Comparison of ENCODE assay signal across 22 cellular contexts in genomic region chr12:52200783-52201519, GRCh38. TPM values are rescaled to one million over a fixed set of nuclear protein-coding genes. Genes with fewer than 3 reads are reported as not detected.
DNase-seq lines count a peak whose midpoint lies in the region; ATAC-seq and TF ChIP-seq lines count a peak whose summit lies in the region.
"Had no signal": no experiment of that assay in that cellular context is flagged by ENCODE, and none has a peak within 500 bp of the region (broad histone marks: within the 10 kb centered on the region; RNA-seq: fewer than 3 reads in every experiment).

No MANE protein-coding gene starts in this region.

- H3K4me3 Mint-ChIP-seq in Calu3 (ENCODE audit: low read depth, unreplicated experiment): no peak overlapping the region
- peak overlapping the region; percentile 9 for H3K4me3 Mint-ChIP-seq in glutamatergic neuron (ENCODE audit: unreplicated experiment)
- H3K4me3 Mint-ChIP-seq in activated CD4-positive, alpha-beta T cell treated with anti-CD3 and anti-CD28 coated beads, Interleukin-2, amount 10 ng/mL, durations not matched to agents 24 days and 14 days: no peak overlapping the region
- H3K4me3 Mint-ChIP-seq: naive B cell; stimulated activated naive B cell treated with anti-CD40 and anti-IgM and Interleukin-4, amounts not matched to agents 10 μg/mL and 1 μg/mL and 100 μg/mL, for 72 hours had no signal

- no TSS peak for BruUV-seq in Calu3 (replicated peaks; lab: Mats Ljungman, UMichigan)

- no peaks in the 10 kb centered on the region for H3K9me3 ChIP-seq in neuronal stem cell (replicated peaks in 1 of 2; ENCODE audit: control insufficient read depth in 2 of 2, insufficient read depth in 1 of 2, low read depth in 1 of 2, low read length in 2 of 2)
- H3K9me3 ChIP-seq: esophagus squamous epithelium, thoracic aorta had no signal

- H3K36me3 ChIP-seq in neuronal stem cell (replicated peaks in 1 of 2; ENCODE audit: control insufficient read depth in 2 of 2, insufficient read depth in 2 of 2, low read length in 2 of 2): no peaks in the 10 kb centered on the region
- H3K36me3 ChIP-seq: esophagus squamous epithelium, thoracic aorta had no signal

- H4K8ac ChIP-seq in neuronal stem cell (ENCODE audit: low read depth, low read length): no peak overlapping the region

- no peak overlapping the region for H2BK12ac ChIP-seq in neuronal stem cell (ENCODE audit: low read length)

- no peak overlapping the region for H4K91ac ChIP-seq in neuronal stem cell (ENCODE audit: low read depth, low read length, poor library complexity)

- CTCF ChIA-PET in Calu3 (lab: Charles Lee): interaction anchor here (1.2 kb wide), 1 partner anchor 21 kb away, joined by 3 read pairs; no protein-coding TSS in a partner anchor

- H3K4me1 ChIP-seq in neuronal stem cell (ENCODE audit: control insufficient read depth in 2 of 2, insufficient read depth in 1 of 2, low read depth in 1 of 2, low read length in 2 of 2): peaks cover 2 to 28% of the 10 kb centered on the region in 2 donors

- H2BK5ac ChIP-seq in neuronal stem cell (ENCODE audit: low read length): no peak overlapping the region

- intact Hi-C loops in Calu3 (cut with micrococcal nuclease; ENCODE audit: unreplicated experiment): no loop called here
- intact Hi-C loops in activated CD4-positive, alpha-beta T cell treated with anti-CD3 and anti-CD28 coated beads, Interleukin-2, amount 10 ng/mL, durations not matched to agents 24 days and 14 days (cut with micrococcal nuclease): no loop called here

- no peak for TF ChIP-seq CTCF in Calu3 (IDR thresholded peaks at IDR 0.05; ENCODE audit: unreplicated experiment)
- no peak for TF ChIP-seq CTCF in glutamatergic neuron (IDR thresholded peaks at IDR 0.05; ENCODE audit: partially characterized antibody, unreplicated experiment)

- peak overlapping the region; percentile 47 for H3K9ac ChIP-seq in neuronal stem cell (ENCODE audit: low read depth, low read length, poor library complexity)

- H3K4me1 Mint-ChIP-seq in Calu3 (ENCODE audit: low read depth, unreplicated experiment): peaks cover 27% of the 10 kb centered on the region
- peaks cover 6% of the 10 kb centered on the region for H3K4me1 Mint-ChIP-seq in glutamatergic neuron (ENCODE audit: low read depth, unreplicated experiment)
- H3K4me1 Mint-ChIP-seq in activated CD4-positive, alpha-beta T cell treated with anti-CD3 and anti-CD28 coated beads, Interleukin-2, amount 10 ng/mL, durations not matched to agents 24 days and 14 days: peaks cover 7% of the 10 kb centered on the region

- DNase-seq in Calu3 (no peak), NCI-H82 treated with DMSO at 0.1 percent for 48 hours (lab: John Stamatoyannopoulos, UW; ENCODE audit: unreplicated experiment) (peak; percentile 18), glutamatergic neuron (peak; percentile 13), neuronal stem cell (ENCODE audit: low spot score) (no peak)
- no peak for DNase-seq in activated CD4-positive, alpha-beta T cell treated with anti-CD3 and anti-CD28 coated beads, Interleukin-2, amount 10 ng/mL, durations not matched to agents 24 days and 14 days
- DNase-seq: activated CD4-positive, alpha-beta T cell treated with anti-CD3 and anti-CD28 coated beads, Interleukin-2, amount 50 U/mL, for 48 hours; activated naive CD4-positive, alpha-beta T cell; activated T-cell treated with anti-CD3 and anti-CD28 coated beads, Interleukin-2, amount 50 U/mL, for 1 hour; amygdala; caudate nucleus; effector CD4-positive, alpha-beta T cell; esophagus squamous epithelium; MM.1S; naive B cell; NCI-H187 treated with DMSO at 0.1 percent for 48 hours; NCI-H510A; stimulated activated naive B cell treated with anti-CD40 and anti-IgM and Interleukin-4, amounts not matched to agents 10 μg/mL and 1 μg/mL and 100 μg/mL, for 72 hours; T-helper 1 cell had no signal

- ATAC-seq in HG03565 (IDR thresholded peaks at IDR 0.05; ENCODE audit: unreplicated experiment) (no peak), HG03571 (IDR thresholded peaks at IDR 0.05; ENCODE audit: unreplicated experiment) (no peak)
- ATAC-seq: stimulated activated naive B cell treated with anti-CD40 and anti-IgM and Interleukin-4, amounts not matched to agents 10 μg/mL and 1 μg/mL and 100 μg/mL, for 72 hours had no signal

- no peak overlapping the region for H3K27ac ChIP-seq in neuronal stem cell (replicated peaks; ENCODE audit: low read length)
- H3K27ac ChIP-seq: esophagus squamous epithelium, RWPE1, thoracic aorta had no signal

- H3K4ac ChIP-seq in neuronal stem cell (ENCODE audit: low read length): no peak overlapping the region

- peak overlapping the region; percentile 8 for H3K23ac ChIP-seq in neuronal stem cell (ENCODE audit: low read depth, low read length, poor library complexity)

- H3K9me3 Mint-ChIP-seq in Calu3 (ENCODE audit: low read depth, unreplicated experiment) (no peaks in the 10 kb centered on the region), glutamatergic neuron (ENCODE audit: unreplicated experiment) (peaks cover 4% of the 10 kb centered on the region)
- H3K9me3 Mint-ChIP-seq in activated CD4-positive, alpha-beta T cell treated with anti-CD3 and anti-CD28 coated beads, Interleukin-2, amount 10 ng/mL, durations not matched to agents 24 days and 14 days: no peaks in the 10 kb centered on the region
- H3K9me3 Mint-ChIP-seq: naive B cell; stimulated activated naive B cell treated with anti-CD40 and anti-IgM and Interleukin-4, amounts not matched to agents 10 μg/mL and 1 μg/mL and 100 μg/mL, for 72 hours had no signal

- peak overlapping the region; percentile 39 for H2AK5ac ChIP-seq in neuronal stem cell (ENCODE audit: low read depth, low read length)

- peak overlapping the region; percentile 62 for H3K27ac Mint-ChIP-seq in Calu3 (ENCODE audit: unreplicated experiment)
- H3K27ac Mint-ChIP-seq in glutamatergic neuron (ENCODE audit: unreplicated experiment): peak overlapping the region; percentile 15
- no peak overlapping the region for H3K27ac Mint-ChIP-seq in activated CD4-positive, alpha-beta T cell treated with anti-CD3 and anti-CD28 coated beads, Interleukin-2, amount 10 ng/mL, durations not matched to agents 24 days and 14 days
- H3K27ac Mint-ChIP-seq: naive B cell; stimulated activated naive B cell treated with anti-CD40 and anti-IgM and Interleukin-4, amounts not matched to agents 10 μg/mL and 1 μg/mL and 100 μg/mL, for 72 hours had no signal

- H2AFZ ChIP-seq in neuronal stem cell (ENCODE audit: low read length): no peak overlapping the region

- peaks cover 6% of the 10 kb centered on the region for H3K36me3 Mint-ChIP-seq in Calu3 (ENCODE audit: insufficient read depth, unreplicated experiment)
- H3K36me3 Mint-ChIP-seq in glutamatergic neuron (ENCODE audit: unreplicated experiment): no peaks in the 10 kb centered on the region
- H3K36me3 Mint-ChIP-seq in activated CD4-positive, alpha-beta T cell treated with anti-CD3 and anti-CD28 coated beads, Interleukin-2, amount 10 ng/mL, durations not matched to agents 24 days and 14 days (ENCODE audit: low read depth): no peaks in the 10 kb centered on the region
- H3K36me3 Mint-ChIP-seq: naive B cell; stimulated activated naive B cell treated with anti-CD40 and anti-IgM and Interleukin-4, amounts not matched to agents 10 μg/mL and 1 μg/mL and 100 μg/mL, for 72 hours had no signal

- no peaks in the 10 kb centered on the region for H3K79me1 ChIP-seq in neuronal stem cell (ENCODE audit: low read depth, low read length)

- H3K4me2 ChIP-seq in neuronal stem cell (ENCODE audit: insufficient read depth, low read length, poor library complexity, severe bottlenecking): no peak overlapping the region

- H3K27me3 ChIP-seq in neuronal stem cell (ENCODE audit: control insufficient read depth in 3 of 3, insufficient read depth in 3 of 3, low read depth in 1 of 3, low read length in 3 of 3): peaks cover 0 to 56% (median 0%) of the 10 kb centered on the region in 3 experiments

- no CpG with 5 or more reads among the region's 16 CpGs for WGBS in neuronal stem cell (ENCODE audit: extremely low coverage in 2 of 2, insufficient read length in 2 of 2, insufficient replicate concordance in 1 of 2), 2 donors

- H3K27me3 Mint-ChIP-seq in Calu3 (ENCODE audit: unreplicated experiment): no peaks in the 10 kb centered on the region
- peaks cover 15% of the 10 kb centered on the region for H3K27me3 Mint-ChIP-seq in glutamatergic neuron (ENCODE audit: unreplicated experiment)
- H3K27me3 Mint-ChIP-seq in activated CD4-positive, alpha-beta T cell treated with anti-CD3 and anti-CD28 coated beads, Interleukin-2, amount 10 ng/mL, durations not matched to agents 24 days and 14 days: peaks cover 11% of the 10 kb centered on the region

- H3K14ac ChIP-seq in neuronal stem cell (ENCODE audit: low read length): no peak overlapping the region

- no peak overlapping the region for H3K4me3 ChIP-seq in neuronal stem cell (ENCODE audit: low read length in 2 of 2)
- H3K4me3 ChIP-seq: esophagus squamous epithelium, thoracic aorta had no signal

- H2BK120ac ChIP-seq in neuronal stem cell (ENCODE audit: low read depth, low read length): no peak overlapping the region

- H3K18ac ChIP-seq in neuronal stem cell (ENCODE audit: low read length): peak overlapping the region; percentile 50

- peak overlapping the region; percentile 16 for H2BK15ac ChIP-seq in neuronal stem cell (ENCODE audit: low read length)

RNA-seq across cellular contexts. Expression of gene KRT80, which starts 9.1 kb away (rescaled TPM):
- 32.7 and 45.5 TPM in 2 replicates for total RNA-seq in Calu3 (2022)
- not detected for total RNA-seq in glutamatergic neuron (ENCODE audit: unreplicated experiment)
- polyA plus RNA-seq in neuronal stem cell (2013, experiment 1 of 2): 0.07 TPM
- polyA plus RNA-seq in neuronal stem cell (2013, experiment 2 of 2): 0.07 TPM
- total RNA-seq in activated CD4-positive, alpha-beta T cell treated with anti-CD3 and anti-CD28 coated beads, Interleukin-2, amount 10 ng/mL, durations not matched to agents 24 days and 14 days: not detected in 2 replicates

RNA-seq across cellular contexts. Expression of gene KRT7, which starts 32.1 kb away (rescaled TPM):
- 2,370 and 2,828 TPM in 2 replicates for total RNA-seq in Calu3 (2022)
- total RNA-seq in glutamatergic neuron (ENCODE audit: unreplicated experiment): not detected
- 0.24 TPM for polyA plus RNA-seq in neuronal stem cell (2013, experiment 1 of 2)
- polyA plus RNA-seq in neuronal stem cell (2013, experiment 2 of 2): 0.18 TPM
- total RNA-seq in activated CD4-positive, alpha-beta T cell treated with anti-CD3 and anti-CD28 coated beads, Interleukin-2, amount 10 ng/mL, durations not matched to agents 24 days and 14 days: 12.3 and 15.8 TPM in 2 replicates

Comparison
In these comparisons a context has a peak if more than half of its experiments do, and no peak if none do; other contexts are left out.
1. DNase-seq: peak in NCI-H82 treated with DMSO at 0.1 percent for 48 hours (single experiment) and glutamatergic neuron (single experiment); none in Calu3 (single experiment), neuronal stem cell (single experiment) and activated CD4-positive, alpha-beta T cell treated with anti-CD3 and anti-CD28 coated beads, Interleukin-2, amount 10 ng/mL, durations not matched to agents 24 days and 14 days (single experiment).
2. RNA of gene KRT80, which starts 9.1 kb away (total RNA-seq): 32.7 to 45.5 TPM in Calu3; not detected in glutamatergic neuron (single experiment) and not detected in activated CD4-positive, alpha-beta T cell treated with anti-CD3 and anti-CD28 coated beads, Interleukin-2, amount 10 ng/mL, durations not matched to agents 24 days and 14 days; every median in the first group is over 10 times any median in the second.
3. RNA of gene KRT7, which starts 32.1 kb away (total RNA-seq): 2,370 to 2,828 TPM in Calu3; 12.3 to 15.8 TPM in activated CD4-positive, alpha-beta T cell treated with anti-CD3 and anti-CD28 coated beads, Interleukin-2, amount 10 ng/mL, durations not matched to agents 24 days and 14 days and not detected in glutamatergic neuron (single experiment); every median in the first group is over 100 times any median in the second.